Comparison of ENCODE assay signal across 8 cellular contexts in the genomic region with DNA sequence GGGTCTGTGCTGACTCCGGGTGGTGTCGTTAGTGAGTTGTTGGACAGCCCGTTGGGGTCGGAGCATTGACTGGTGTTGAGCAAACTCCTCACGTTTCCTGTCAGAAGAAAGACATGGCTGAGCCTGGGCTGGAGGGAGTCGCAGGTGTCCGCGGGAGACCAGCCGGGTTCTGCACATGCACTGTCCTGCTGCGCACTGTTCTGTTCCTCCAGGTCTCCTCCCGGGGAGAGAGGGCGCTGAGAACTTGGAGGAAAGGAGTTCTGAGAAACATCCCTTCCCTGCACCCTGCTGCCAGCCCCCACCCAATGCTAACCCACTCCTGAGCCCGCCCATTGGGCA. TPM values are rescaled to one million over a fixed set of nuclear protein-coding genes. Genes with fewer than 3 reads are reported as not detected.
DNase-seq lines count a peak whose midpoint lies in the region; ATAC-seq, FAIRE-seq and TF ChIP-seq lines count a peak whose summit lies in the region.

No MANE protein-coding gene starts in this region.

- H3K4me2 ChIP-seq in OCI-LY1 (ENCODE audit: low read length): peak overlapping the region; percentile 68

- H3K27ac Mint-ChIP-seq in CD4-positive, CD25-positive, alpha-beta regulatory T cell: peak overlapping the region; percentile 69 to 99 (median 91)

- H3K4me3 Mint-ChIP-seq in CD4-positive, CD25-positive, alpha-beta regulatory T cell: peak overlapping the region; percentile 96 to 100 (median 98)

- peak overlapping the region; percentile 90 for H3K27ac ChIP-seq in CD4-positive, CD25-positive, alpha-beta regulatory T cell (ENCODE audit: insufficient read depth, low read length, poor library complexity, severe bottlenecking)
- H3K27ac ChIP-seq in OCI-LY1 (ENCODE audit: low read depth, low read length, poor library complexity, severe bottlenecking): no peak overlapping the region

- H3K9me3 ChIP-seq in CD4-positive, CD25-positive, alpha-beta regulatory T cell (ENCODE audit: control insufficient read depth in 2 of 2, low read length in 2 of 2): peaks cover 28 to 47% of the 10 kb centered on the region in 2 experiments
- H3K9me3 ChIP-seq in OCI-LY1 (ENCODE audit: low read length) (peaks cover 12% of the 10 kb centered on the region; the same call in 1 of the 2 replicates), endocrine pancreas (ENCODE audit: control insufficient read depth, low read length) (no peaks in the 10 kb centered on the region), neuron (ENCODE audit: low read length) (peaks cover 27% of the 10 kb centered on the region)

- peaks cover 7 to 44% (median 16%) of the 10 kb centered on the region in 4 donors for H3K4me1 Mint-ChIP-seq in CD4-positive, CD25-positive, alpha-beta regulatory T cell

- no peak for FAIRE-seq in GM19239 (lab: Jason Lieb, UNC)

- H3K36me3 ChIP-seq in CD4-positive, CD25-positive, alpha-beta regulatory T cell (ENCODE audit: control insufficient read depth, insufficient read depth, low read length): peaks cover 27% of the 10 kb centered on the region
- peaks cover 54% of the 10 kb centered on the region for H3K36me3 ChIP-seq in OCI-LY1 (ENCODE audit: insufficient read depth, low read length)
- H3K36me3 ChIP-seq in endocrine pancreas (ENCODE audit: control insufficient read depth, insufficient read depth, low read length): no peaks in the 10 kb centered on the region
- H3K36me3 ChIP-seq in neuron (ENCODE audit: insufficient read depth, low read length): peaks cover 25% of the 10 kb centered on the region

- H3F3A ChIP-seq in OCI-LY1 (ENCODE audit: insufficient read depth, low read length): no peaks in the 10 kb centered on the region

- no peak for ATAC-seq in CD4-positive, CD25-positive, alpha-beta regulatory T cell (ENCODE audit: low read depth in 2 of 2)
- ATAC-seq in GM18858 (IDR thresholded peaks at IDR 0.05; ENCODE audit: unreplicated experiment): no peak

- no peaks in the 10 kb centered on the region for H3K27me3 ChIP-seq in CD4-positive, CD25-positive, alpha-beta regulatory T cell (ENCODE audit: control insufficient read depth, insufficient read depth, low read length)
- no peaks in the 10 kb centered on the region for H3K27me3 ChIP-seq in OCI-LY1 (ENCODE audit: insufficient read depth, low read length)
- H3K27me3 ChIP-seq in endocrine pancreas (ENCODE audit: control insufficient read depth, insufficient read depth, low read length): no peaks in the 10 kb centered on the region
- no peaks in the 10 kb centered on the region for H3K27me3 ChIP-seq in neuron (ENCODE audit: insufficient read depth, low read length)

- DNase-seq in CD4-positive, CD25-positive, alpha-beta regulatory T cell: no peak
- no peak for DNase-seq in GM19239 (ENCODE audit: insufficient read length, low spot score)
- DNase-seq in SHP77 (lab: John Stamatoyannopoulos, UW): no peak
- no peak for DNase-seq in NCI-H2171 treated with DMSO at 0.1 percent for 48 hours (lab: John Stamatoyannopoulos, UW)

- H3K79me2 ChIP-seq in OCI-LY1 (ENCODE audit: insufficient read depth, low read length): peaks cover 43% of the 10 kb centered on the region

- H3K4me1 ChIP-seq in CD4-positive, CD25-positive, alpha-beta regulatory T cell (ENCODE audit: control insufficient read depth, insufficient read depth, low read length, poor library complexity, severe bottlenecking): peaks cover 24% of the 10 kb centered on the region
- H3K4me1 ChIP-seq in OCI-LY1 (ENCODE audit: insufficient read depth, low read length, severe bottlenecking): peaks cover 19% of the 10 kb centered on the region
- H3K4me1 ChIP-seq in endocrine pancreas (ENCODE audit: control insufficient read depth, insufficient read depth, low read length): no peaks in the 10 kb centered on the region
- peaks cover 9% of the 10 kb centered on the region for H3K4me1 ChIP-seq in neuron (ENCODE audit: insufficient read depth, low read length)

- TF ChIP-seq CTCF in OCI-LY1 (IDR thresholded peaks at IDR 0.05; ENCODE audit: low read length): no peak

- peaks cover 5 to 43% (median 29%) of the 10 kb centered on the region in 7 donors for H3K9me3 Mint-ChIP-seq in CD4-positive, CD25-positive, alpha-beta regulatory T cell

- H2AFZ ChIP-seq in OCI-LY1 (ENCODE audit: low read length) (no peak overlapping the region), neuron (ENCODE audit: low read depth, low read length) (no peak overlapping the region)

- H4K20me1 ChIP-seq in OCI-LY1 (ENCODE audit: insufficient read depth, low read length): no peaks in the 10 kb centered on the region

- H3K9me2 ChIP-seq in OCI-LY1 (ENCODE audit: low read depth, low read length): no peaks in the 10 kb centered on the region

- H3K27me3 Mint-ChIP-seq in CD4-positive, CD25-positive, alpha-beta regulatory T cell: peaks cover 5% of the 10 kb centered on the region

- peaks cover 49% of the 10 kb centered on the region for H3K36me3 Mint-ChIP-seq in CD4-positive, CD25-positive, alpha-beta regulatory T cell

- H3K4me3 ChIP-seq in CD4-positive, CD25-positive, alpha-beta regulatory T cell (ENCODE audit: low read depth, low read length): peak overlapping the region; percentile 80
- H3K4me3 ChIP-seq in OCI-LY1 (ENCODE audit: low read depth, low read length, poor library complexity, severe bottlenecking) (peak overlapping the region; percentile 98), endocrine pancreas (ENCODE audit: control insufficient read depth, insufficient read depth, low read length) (no peak overlapping the region), neuron (ENCODE audit: low read length) (peak overlapping the region; percentile 78)

- no peak overlapping the region; the same call in 1 of the 2 replicates for H3K9ac ChIP-seq in OCI-LY1 (ENCODE audit: low read length)
- H3K9ac ChIP-seq in endocrine pancreas (ENCODE audit: control insufficient read depth, insufficient read depth, low read length): peak overlapping the region; percentile 67

RNA-seq across cellular contexts. Expression of gene ZNF141, which starts 1.1 kb away (rescaled TPM):
- total RNA-seq in CD4-positive, CD25-positive, alpha-beta regulatory T cell: 17.3 TPM
- polyA plus RNA-seq in CD4-positive, CD25-positive, alpha-beta regulatory T cell: 10 to 100 TPM in 3 of 4 donors, 1 to 10 TPM in 1; 8.2 to 12.0 (median 10.7) TPM

RNA-seq across cellular contexts. Expression of gene ZNF732, which starts 33.5 kb away (rescaled TPM):
- not detected for total RNA-seq in CD4-positive, CD25-positive, alpha-beta regulatory T cell
- not detected for polyA plus RNA-seq in CD4-positive, CD25-positive, alpha-beta regulatory T cell
